ENCODE assay signal across 12 cellular contexts in genomic region chr1:47431534-47431933, GRCh38. TPM values are rescaled to one million over a fixed set of nuclear protein-coding genes. Genes with fewer than 3 reads are reported as not detected.
DNase-seq lines count a peak whose midpoint lies in the region; ATAC-seq and TF ChIP-seq lines count a peak whose summit lies in the region.
"Had no signal": no experiment of that assay in that cellular context is flagged by ENCODE, and none has a peak within 500 bp of the region (broad histone marks: within the 10 kb centered on the region; RNA-seq: fewer than 3 reads in every experiment).

No MANE protein-coding gene starts in this region.

- peak overlapping the region; percentile 81 for H4K91ac ChIP-seq in IMR-90 (ENCODE audit: insufficient read depth, low read depth, low read length)

- H2BK120ac ChIP-seq in IMR-90 (ENCODE audit: low read depth, low read length): peak overlapping the region; percentile 61

- peak overlapping the region; percentile 70; the same call in 1 of the 2 replicates for H2AK5ac ChIP-seq in IMR-90 (ENCODE audit: low read depth, low read length)

- CTCF ChIA-PET in IMR-90 (lab: Yijun Ruan, JAX) (interaction anchor here (0.6 to 2.6 kb wide), 10 partner anchors 7 to 295 kb away, joined by 3 to 15 read pairs (median 4); no protein-coding TSS in a partner anchor), mammary epithelial cell (lab: Charles Lee; ENCODE audit: low non-redundant PET) (interaction anchor here (0.5 to 1.3 kb wide), 5 partner anchors 272 to 567 kb away, joined by 3 to 15 read pairs (median 6); no protein-coding TSS in a partner anchor)

- peak overlapping the region; percentile 63; the same call in 1 of the 2 replicates for H2BK20ac ChIP-seq in IMR-90 (ENCODE audit: low read depth, low read length)

- POLR2A ChIA-PET in IMR-90 (lab: Charles Lee; ENCODE audit: unreplicated experiment): no interaction called here

- WGBS in IMR-90 (ENCODE audit: extremely low coverage in 2 of 2, insufficient read length in 1 of 2), 2 experiments: no CpG with 5 or more reads among the region's 1 CpG
- WGBS in mammary epithelial cell (ENCODE audit: low coverage, missing lambda C conversion rate): 100% methylated on average over 1 of the region's 1 CpG

- H3K14ac ChIP-seq in IMR-90 (replicated peaks; ENCODE audit: low read depth, low read length): 0 out of 2 replicates have a peak overlapping the region, but pooled peaks have one; percentile 39

- H3K9ac ChIP-seq in IMR-90 (ENCODE audit: low read depth, low read length): no peak overlapping the region
- H3K9ac ChIP-seq in mammary epithelial cell (ENCODE audit: insufficient read depth, low read length): peak overlapping the region; percentile 11

- H3K4ac ChIP-seq in IMR-90 (ENCODE audit: low read depth, low read length): peak overlapping the region; percentile 52; the same call in 1 of the 2 replicates

- no peak overlapping the region for H2BK5ac ChIP-seq in IMR-90 (ENCODE audit: low read depth, low read length, poor library complexity, severe bottlenecking)

- intact Hi-C loops in IMR-90 (cut with micrococcal nuclease): loop anchor here (10.0 kb wide), 1 partner anchor 97 kb away; the partner anchor contains the start of gene CMPK1
- intact Hi-C loops in mammary epithelial cell (cut with micrococcal nuclease): no loop called here
- intact Hi-C loops in lower lobe of right lung (cut with DNase I): no loop called here
- intact Hi-C loops in left lung (cut with DNase I): loop anchor here in 1 of 2 donors (10.0 kb wide), 1 partner anchor 247 kb away; no protein-coding TSS in a partner anchor

- H3K9me3 Mint-ChIP-seq in progenitor cell of endocrine pancreas (ENCODE audit: low read depth): no peaks in the 10 kb centered on the region

- peak; percentile 74 for DNase-seq in AG20443 (ENCODE audit: low spot score)
- peak; percentile 87 for DNase-seq in IMR-90
- DNase-seq in mammary epithelial cell: peak; percentile 58
- DNase-seq in islet precursor cell: peak; percentile 80
- DNase-seq in activated CD4-positive, alpha-beta T cell treated with anti-CD3 and anti-CD28 coated beads for 48 hours: no peak
- DNase-seq in lower lobe of right lung: no peak
- no peak for DNase-seq in progenitor cell of endocrine pancreas (ENCODE audit: low spot score, unreplicated experiment)
- DNase-seq in left lung: no peak
- DNase-seq: NCI-H2081 had no signal

- H3K18ac ChIP-seq in IMR-90 (ENCODE audit: low read depth, low read length): no peak overlapping the region

- no peak for TF ChIP-seq RAD21 in IMR-90 (IDR thresholded peaks at IDR 0.05; ENCODE audit: low read length)

- peaks cover 85% of the 10 kb centered on the region for H3K27me3 Mint-ChIP-seq in progenitor cell of endocrine pancreas

- H3K27ac ChIP-seq in IMR-90 (ENCODE audit: insufficient read depth, low read length) (no peak overlapping the region), mammary epithelial cell (ENCODE audit: insufficient read depth, low read depth, low read length) (peak overlapping the region; percentile 56), lower lobe of right lung (no peak overlapping the region), left lung (no peak overlapping the region)
- H3K27ac ChIP-seq: ascending aorta had no signal

- H3K4me1 ChIP-seq in IMR-90 (ENCODE audit: control insufficient read depth, insufficient read depth, low read length) (peaks cover 12% of the 10 kb centered on the region), mammary epithelial cell (ENCODE audit: insufficient read depth, low read length) (peaks cover 52% of the 10 kb centered on the region), lower lobe of right lung (peaks cover 40% of the 10 kb centered on the region), left lung (peaks cover 17 to 41% of the 10 kb centered on the region in 2 donors)

- no peaks in the 10 kb centered on the region for H3K36me3 Mint-ChIP-seq in progenitor cell of endocrine pancreas (ENCODE audit: insufficient read depth)

- peaks cover 4% of the 10 kb centered on the region; the same call in 1 of the 2 replicates for H4K20me1 ChIP-seq in IMR-90 (ENCODE audit: insufficient read depth, low read length)
- no peaks in the 10 kb centered on the region for H4K20me1 ChIP-seq in mammary epithelial cell (ENCODE audit: insufficient read depth, low read length)

- BruUV-seq in IMR-90 (replicated peaks; lab: Mats Ljungman, UMichigan): no TSS peak
- no TSS peak for BruUV-seq in mammary epithelial cell (replicated peaks; lab: Mats Ljungman, UMichigan)

- in situ Hi-C loops in IMR-90 (cut with MboI; ENCODE audit: low sequenced_read_pairs) (no loop called here), mammary epithelial cell (cut with MboI; ENCODE audit: low sequenced_read_pairs in 2 of 2) (loop anchor here in 1 of 2 donors (10.0 kb wide), 2 partner anchors 93 to 283 kb away; no protein-coding TSS in a partner anchor)

- peak overlapping the region; percentile 39 for H3K4me2 ChIP-seq in IMR-90 (ENCODE audit: low read depth, low read length)
- H3K4me2 ChIP-seq in mammary epithelial cell (ENCODE audit: insufficient read depth, low read depth, low read length): peak overlapping the region; percentile 76

- peaks cover 7% of the 10 kb centered on the region for H3K9me1 ChIP-seq in IMR-90 (ENCODE audit: insufficient read depth, low read length)

- H3K9me3 ChIP-seq in IMR-90 (ENCODE audit: control insufficient read depth, insufficient read depth, low read length) (no peaks in the 10 kb centered on the region), mammary epithelial cell (replicated peaks; ENCODE audit: insufficient read depth, low read length) (no peaks in the 10 kb centered on the region), lower lobe of right lung (no peaks in the 10 kb centered on the region), left lung (no peaks in the 10 kb centered on the region)
- H3K9me3 ChIP-seq: ascending aorta had no signal

- ATAC-seq in IMR-90 (ENCODE audit: low read depth) (peak; percentile 52), lower lobe of right lung (no peak), left lung (no peak)
- ATAC-seq: activated CD4-positive, CD25-positive, alpha-beta regulatory T cell treated with anti-CD3 and anti-CD28 coated beads, Interleukin-2, amount 50 U/mL, for 24 hours had no signal

- peaks cover 9% of the 10 kb centered on the region for H3K4me1 Mint-ChIP-seq in progenitor cell of endocrine pancreas (ENCODE audit: low read depth)

- no peak overlapping the region for H3K27ac Mint-ChIP-seq in progenitor cell of endocrine pancreas

- no peak overlapping the region for H4K5ac ChIP-seq in IMR-90 (ENCODE audit: low read depth, low read length)

- peak overlapping the region; percentile 70 for H2AK9ac ChIP-seq in IMR-90 (replicated peaks; ENCODE audit: low read depth, low read length, poor library complexity)

- dilution Hi-C loops in IMR-90 (cut with HindIII; ENCODE audit: low sequenced_read_pairs, unreplicated experiment): no loop called here
- dilution Hi-C loops in mammary epithelial cell (cut with HindIII; ENCODE audit: low sequenced_read_pairs): no loop called here

- peaks cover 7 to 26% of the 10 kb centered on the region in 2 experiments; a peak in 3 of 4 replicates for H3K79me1 ChIP-seq in IMR-90 (ENCODE audit: low read depth in 1 of 2, low read length in 2 of 2)

- H4K8ac ChIP-seq in IMR-90 (ENCODE audit: low read depth in 2 of 2, low read length in 2 of 2): peak overlapping the region; percentile 18 to 87; a peak in 3 of 4 replicates

- H3K79me2 ChIP-seq in mammary epithelial cell (ENCODE audit: insufficient read depth, low read length): peaks cover 57% of the 10 kb centered on the region

- H2BK15ac ChIP-seq in IMR-90 (ENCODE audit: low read depth, low read length): no peak overlapping the region

- H3K4me3 ChIP-seq in IMR-90 (ENCODE audit: insufficient read depth, low read depth, low read length): no peak overlapping the region
- no peak overlapping the region for H3K4me3 ChIP-seq in mammary epithelial cell (replicated peaks in 1 of 3; ENCODE audit: insufficient read depth in 1 of 3, low read depth in 2 of 3, low read length in 3 of 3)
- H3K4me3 ChIP-seq in lower lobe of right lung: no peak overlapping the region
- H3K4me3 ChIP-seq in left lung: no peak overlapping the region
- H3K4me3 ChIP-seq: ascending aorta had no signal

- peak overlapping the region; percentile 31; the same call in 1 of the 2 replicates for H3K23ac ChIP-seq in IMR-90 (ENCODE audit: low read depth, low read length)

- H2AFZ ChIP-seq in IMR-90 (replicated peaks; ENCODE audit: low read length, poor library complexity) (peak overlapping the region; percentile 55), mammary epithelial cell (ENCODE audit: low read depth, low read length) (peak overlapping the region; percentile 47)

- no peak for TF ChIP-seq POLR2A in IMR-90 (IDR thresholded peaks at IDR 0.05; ENCODE audit: low read depth, low read length)

- H3K36me3 ChIP-seq in IMR-90 (ENCODE audit: control insufficient read depth, insufficient read depth, low read length) (no peaks in the 10 kb centered on the region), mammary epithelial cell (ENCODE audit: insufficient read depth, low read length) (no peaks in the 10 kb centered on the region), lower lobe of right lung (no peaks in the 10 kb centered on the region), left lung (no peaks in the 10 kb centered on the region)

- no peak for TF ChIP-seq CTCF in IMR-90 (conservative IDR thresholded peaks at IDR 0.05; ENCODE audit: low read depth, low read length)
- no peak for TF ChIP-seq CTCF in mammary epithelial cell (conservative IDR thresholded peaks at IDR 0.05 in 1 of 2, IDR thresholded peaks at IDR 0.05 in 1 of 2; ENCODE audit: extremely low read depth in 1 of 2, insufficient read depth in 1 of 2, low read depth in 1 of 2, low read length in 2 of 2)
- TF ChIP-seq CTCF in lower lobe of right lung (IDR thresholded peaks at IDR 0.05): no peak
- TF ChIP-seq CTCF in progenitor cell of endocrine pancreas (IDR thresholded peaks at IDR 0.05; ENCODE audit: unreplicated experiment): no peak
- TF ChIP-seq CTCF in left lung (IDR thresholded peaks at IDR 0.05): no peak

- no peak overlapping the region for H3K4me3 Mint-ChIP-seq in progenitor cell of endocrine pancreas (ENCODE audit: low read depth)

- H3K27me3 ChIP-seq in IMR-90 (ENCODE audit: control insufficient read depth, insufficient read depth, low read length) (no peaks in the 10 kb centered on the region; the same call in 1 of the 2 replicates), mammary epithelial cell (ENCODE audit: insufficient read depth, low read length) (no peaks in the 10 kb centered on the region), lower lobe of right lung (ENCODE audit: low read depth) (peaks cover 48% of the 10 kb centered on the region), left lung (peaks cover 18 to 75% of the 10 kb centered on the region in 2 donors)
- H3K27me3 ChIP-seq: ascending aorta had no signal

- H3K56ac ChIP-seq in IMR-90 (ENCODE audit: extremely low read depth, insufficient read depth, low read length): no peak overlapping the region

RNA-seq across cellular contexts. Expression of gene FOXD2, which starts 6.3 kb away (rescaled TPM):
- total RNA-seq in IMR-90 (2012; rRNA removed): under 0.01 TPM in 2 replicates
- 0.03 and 0.04 TPM in 2 replicates for polyA plus RNA-seq in IMR-90 (2012; rRNA removed)
- 0.03 and 0.10 TPM in 2 replicates for polyA plus RNA-seq in IMR-90 (2012; cell fraction: cytosol; rRNA removed)
- 0.10 and 0.17 TPM in 2 replicates for polyA plus RNA-seq in IMR-90 (2012; cell fraction: nucleus; rRNA removed; ENCODE audit: low replicate concordance)
- 1 to 10 TPM in 1 of 2 donors, under 1 TPM in 1; 0.50 to 1.1 TPM for total RNA-seq in mammary epithelial cell
- 0.16 TPM for polyA plus RNA-seq in mammary epithelial cell
- polyA minus RNA-seq in mammary epithelial cell: not detected
- total RNA-seq in lower lobe of right lung: 0.44 TPM
- total RNA-seq in progenitor cell of endocrine pancreas: 0.05 TPM in 1 of 2 replicates, not detected in the other
- under 1 TPM; 0.34 to 0.35 TPM for total RNA-seq in left lung

RNA-seq across cellular contexts. Expression of gene FOXE3, which starts 15.4 kb away (rescaled TPM):
- not detected in 2 replicates for total RNA-seq in IMR-90 (2012; rRNA removed)
- polyA plus RNA-seq in IMR-90 (2012; rRNA removed): 0.12 TPM in 1 of 2 replicates, not detected in the other
- polyA plus RNA-seq in IMR-90 (2012; cell fraction: cytosol; rRNA removed): 0.03 and 0.13 TPM in 2 replicates
- polyA plus RNA-seq in IMR-90 (2012; cell fraction: nucleus; rRNA removed; ENCODE audit: low replicate concordance): 0.03 and 0.18 TPM in 2 replicates
- not detected for total RNA-seq in mammary epithelial cell
- 0.03 TPM for polyA plus RNA-seq in mammary epithelial cell
- not detected for polyA minus RNA-seq in mammary epithelial cell
- not detected for total RNA-seq in lower lobe of right lung
- total RNA-seq in progenitor cell of endocrine pancreas: not detected in 2 replicates
- total RNA-seq in left lung: not detected
- total RNA-seq: ascending aorta, HepG2 had no signal
- polyA plus RNA-seq: HepG2 had no signal

Comparison
In these comparisons a context has a peak if more than half of its experiments do, and no peak if none do; other contexts are left out.
1. DNase-seq: peak in AG20443 (single experiment), IMR-90 (single experiment), mammary epithelial cell (single experiment) and islet precursor cell (single experiment); none in activated CD4-positive, alpha-beta T cell treated with anti-CD3 and anti-CD28 coated beads for 48 hours (single experiment), lower lobe of right lung (single experiment), progenitor cell of endocrine pancreas (single experiment) and left lung (0 of 2).